18 cellular contexts compared by ENCODE assay signal in the genomic region with DNA sequence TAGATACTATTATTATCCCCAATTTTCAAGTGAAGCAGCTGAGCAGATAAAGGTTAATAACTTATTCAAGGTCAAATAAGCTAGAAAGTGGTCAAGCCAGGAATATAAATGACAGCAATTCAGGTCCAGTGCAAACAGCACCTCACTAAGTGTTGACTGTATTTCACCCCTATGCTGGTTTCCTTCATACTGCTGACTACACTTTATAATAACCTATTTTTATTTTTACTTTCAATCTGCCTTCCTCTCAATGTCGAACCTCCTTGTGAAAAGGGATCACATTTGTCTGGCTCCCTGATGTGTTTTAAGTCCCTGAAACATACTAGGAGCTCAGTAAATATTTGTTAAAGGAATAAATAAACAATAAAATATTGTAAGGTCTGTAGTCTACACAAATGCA.
"Had no signal": no experiment of that assay in that cellular context is flagged by ENCODE, and none has a peak within 500 bp of the region (broad histone marks: within the 10 kb centered on the region; RNA-seq: fewer than 3 reads in every experiment).

No MANE protein-coding gene starts in this region.

- H3K27ac ChIP-seq: left lung, sigmoid colon, suprapubic skin, upper lobe of right lung had no signal

- ATAC-seq: left lung, upper lobe of right lung had no signal

- H3K4me1 ChIP-seq: breast epithelium, left lung, upper lobe of right lung had no signal

- H3K36me3 ChIP-seq: breast epithelium, left lung, sigmoid colon, suprapubic skin, upper lobe of right lung had no signal

- H3K27me3 ChIP-seq: breast epithelium, left lung, sigmoid colon, suprapubic skin, upper lobe of right lung had no signal

- H3K9me3 ChIP-seq: breast epithelium, left lung, sigmoid colon, suprapubic skin, upper lobe of right lung had no signal

- H3K4me3 ChIP-seq: left lung, sigmoid colon, suprapubic skin, upper lobe of right lung had no signal

- DNase-seq: activated CD4-positive, alpha-beta T cell treated with anti-CD3 and anti-CD28 coated beads, Interleukin-2, amount 50 U/mL, for 4 hours; activated CD4-positive, CD25-positive, alpha-beta regulatory T cell treated with anti-CD3 and anti-CD28 coated beads, Interleukin-2, amount 50 U/mL, for 72 hours; activated effector memory CD4-positive, alpha-beta T cell treated with anti-CD3 and anti-CD28 coated beads, Interleukin-2, amount 50 U/mL, for 16 hours; activated naive CD8-positive, alpha-beta T cell treated with anti-CD3 and anti-CD28 coated beads for 36 hours; activated T-cell treated with anti-CD3 and anti-CD28 coated beads, Interleukin-2, amount 50 U/mL, for 24 hours; anterior cingulate cortex; dermis blood vessel endothelial cell; endodermal cell; erythroblast; glutamatergic neuron; left lung; nephron progenitor cell; sigmoid colon; stimulated activated CD4-positive, alpha-beta T cell treated with anti-CD3 and anti-CD28 coated beads, Interleukin-12 subunit alpha, Interleukin-12 subunit beta, amount 100 ng/mL, for 4 hours; stimulated activated naive CD4-positive, alpha-beta T cell; upper lobe of right lung had no signal
